1 cellular context compared by ENCODE assay signal in genomic region chr7:1060315-1061080, GRCh38.
TF ChIP-seq lines count a peak whose summit lies in the region.

No MANE protein-coding gene starts in this region.

TF ChIP-seq in GM12878, 131 proteins besides CTCF, POLR2A, EP300 and RAD21 (continues in another document):
- no peak for TF ChIP-seq POLR2AphosphoS2 (IDR thresholded peaks at IDR 0.05; ENCODE audit: low read depth, low read length)
- no peak for TF ChIP-seq SP1 (IDR thresholded peaks at IDR 0.05; ENCODE audit: low read depth, low read length)
- TF ChIP-seq TBL1XR1 (IDR thresholded peaks at IDR 0.05; ENCODE audit: low read depth, low read length): no peak
- TF ChIP-seq BMI1 (IDR thresholded peaks at IDR 0.05; ENCODE audit: borderline replicate concordance): no peak
- TF ChIP-seq, protein P1, sequence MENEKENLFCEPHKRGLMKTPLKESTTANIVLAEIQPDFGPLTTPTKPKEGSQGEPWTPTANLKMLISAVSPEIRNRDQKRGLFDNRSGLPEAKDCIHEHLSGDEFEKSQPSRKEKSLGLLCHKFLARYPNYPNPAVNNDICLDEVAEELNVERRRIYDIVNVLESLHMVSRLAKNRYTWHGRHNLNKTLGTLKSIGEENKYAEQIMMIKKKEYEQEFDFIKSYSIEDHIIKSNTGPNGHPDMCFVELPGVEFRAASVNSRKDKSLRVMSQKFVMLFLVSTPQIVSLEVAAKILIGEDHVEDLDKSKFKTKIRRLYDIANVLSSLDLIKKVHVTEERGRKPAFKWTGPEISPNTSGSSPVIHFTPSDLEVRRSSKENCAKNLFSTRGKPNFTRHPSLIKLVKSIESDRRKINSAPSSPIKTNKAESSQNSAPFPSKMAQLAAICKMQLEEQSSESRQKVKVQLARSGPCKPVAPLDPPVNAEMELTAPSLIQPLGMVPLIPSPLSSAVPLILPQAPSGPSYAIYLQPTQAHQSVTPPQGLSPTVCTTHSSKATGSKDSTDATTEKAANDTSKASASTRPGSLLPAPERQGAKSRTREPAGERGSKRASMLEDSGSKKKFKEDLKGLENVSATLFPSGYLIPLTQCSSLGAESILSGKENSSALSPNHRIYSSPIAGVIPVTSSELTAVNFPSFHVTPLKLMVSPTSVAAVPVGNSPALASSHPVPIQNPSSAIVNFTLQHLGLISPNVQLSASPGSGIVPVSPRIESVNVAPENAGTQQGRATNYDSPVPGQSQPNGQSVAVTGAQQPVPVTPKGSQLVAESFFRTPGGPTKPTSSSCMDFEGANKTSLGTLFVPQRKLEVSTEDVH (IDR thresholded peaks at IDR 0.05; ENCODE audit: low read depth, partially characterized antibody): no peak
- TF ChIP-seq TAF1 (IDR thresholded peaks at IDR 0.05; ENCODE audit: borderline replicate concordance, low read depth, low read length): no peak
- no peak for TF ChIP-seq CREM (IDR thresholded peaks at IDR 0.05; ENCODE audit: low read depth)
- peak in 1 of 2 experiments; percentile 48; a peak in 2 of 4 replicates for TF ChIP-seq IKZF2 (IDR thresholded peaks at IDR 0.05)
- no peak for TF ChIP-seq JUNB (IDR thresholded peaks at IDR 0.05)
- TF ChIP-seq, protein P2, sequence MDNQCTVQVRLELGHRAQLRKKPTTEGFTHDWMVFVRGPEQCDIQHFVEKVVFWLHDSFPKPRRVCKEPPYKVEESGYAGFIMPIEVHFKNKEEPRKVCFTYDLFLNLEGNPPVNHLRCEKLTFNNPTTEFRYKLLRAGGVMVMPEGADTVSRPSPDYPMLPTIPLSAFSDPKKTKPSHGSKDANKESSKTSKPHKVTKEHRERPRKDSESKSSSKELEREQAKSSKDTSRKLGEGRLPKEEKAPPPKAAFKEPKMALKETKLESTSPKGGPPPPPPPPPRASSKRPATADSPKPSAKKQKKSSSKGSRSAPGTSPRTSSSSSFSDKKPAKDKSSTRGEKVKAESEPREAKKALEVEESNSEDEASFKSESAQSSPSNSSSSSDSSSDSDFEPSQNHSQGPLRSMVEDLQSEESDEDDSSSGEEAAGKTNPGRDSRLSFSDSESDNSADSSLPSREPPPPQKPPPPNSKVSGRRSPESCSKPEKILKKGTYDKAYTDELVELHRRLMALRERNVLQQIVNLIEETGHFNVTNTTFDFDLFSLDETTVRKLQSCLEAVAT (IDR thresholded peaks at IDR 0.05): peak; percentile 36; the same call in 1 of the 2 replicates
- no peak for TF ChIP-seq FOXM1 (IDR thresholded peaks at IDR 0.05; ENCODE audit: low read depth, low read length)
- no peak for TF ChIP-seq STAT3 (IDR thresholded peaks at IDR 0.05; ENCODE audit: low read depth, low read length)
- TF ChIP-seq, protein P3, sequence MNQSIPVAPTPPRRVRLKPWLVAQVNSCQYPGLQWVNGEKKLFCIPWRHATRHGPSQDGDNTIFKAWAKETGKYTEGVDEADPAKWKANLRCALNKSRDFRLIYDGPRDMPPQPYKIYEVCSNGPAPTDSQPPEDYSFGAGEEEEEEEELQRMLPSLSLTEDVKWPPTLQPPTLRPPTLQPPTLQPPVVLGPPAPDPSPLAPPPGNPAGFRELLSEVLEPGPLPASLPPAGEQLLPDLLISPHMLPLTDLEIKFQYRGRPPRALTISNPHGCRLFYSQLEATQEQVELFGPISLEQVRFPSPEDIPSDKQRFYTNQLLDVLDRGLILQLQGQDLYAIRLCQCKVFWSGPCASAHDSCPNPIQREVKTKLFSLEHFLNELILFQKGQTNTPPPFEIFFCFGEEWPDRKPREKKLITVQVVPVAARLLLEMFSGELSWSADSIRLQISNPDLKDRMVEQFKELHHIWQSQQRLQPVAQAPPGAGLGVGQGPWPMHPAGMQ (IDR thresholded peaks at IDR 0.05; ENCODE audit: borderline replicate concordance): no peak
- no peak for TF ChIP-seq NR2C1 (IDR thresholded peaks at IDR 0.05)
- no peak for TF ChIP-seq CEBPB (IDR thresholded peaks at IDR 0.05; ENCODE audit: borderline replicate concordance in 1 of 2, low read depth in 2 of 2, low read length in 2 of 2)
- no peak for TF ChIP-seq HDAC2 (IDR thresholded peaks at IDR 0.05)
- TF ChIP-seq RAD51 (IDR thresholded peaks at IDR 0.05): peak; percentile 70
- TF ChIP-seq TARDBP (IDR thresholded peaks at IDR 0.05; ENCODE audit: borderline replicate concordance): no peak
- no peak for TF ChIP-seq RCOR1 (conservative IDR thresholded peaks at IDR 0.05; ENCODE audit: low read depth, low read length)
- peak; percentile 38 for TF ChIP-seq RUNX3 (IDR thresholded peaks at IDR 0.05; ENCODE audit: low read length)
- TF ChIP-seq, protein P4, sequence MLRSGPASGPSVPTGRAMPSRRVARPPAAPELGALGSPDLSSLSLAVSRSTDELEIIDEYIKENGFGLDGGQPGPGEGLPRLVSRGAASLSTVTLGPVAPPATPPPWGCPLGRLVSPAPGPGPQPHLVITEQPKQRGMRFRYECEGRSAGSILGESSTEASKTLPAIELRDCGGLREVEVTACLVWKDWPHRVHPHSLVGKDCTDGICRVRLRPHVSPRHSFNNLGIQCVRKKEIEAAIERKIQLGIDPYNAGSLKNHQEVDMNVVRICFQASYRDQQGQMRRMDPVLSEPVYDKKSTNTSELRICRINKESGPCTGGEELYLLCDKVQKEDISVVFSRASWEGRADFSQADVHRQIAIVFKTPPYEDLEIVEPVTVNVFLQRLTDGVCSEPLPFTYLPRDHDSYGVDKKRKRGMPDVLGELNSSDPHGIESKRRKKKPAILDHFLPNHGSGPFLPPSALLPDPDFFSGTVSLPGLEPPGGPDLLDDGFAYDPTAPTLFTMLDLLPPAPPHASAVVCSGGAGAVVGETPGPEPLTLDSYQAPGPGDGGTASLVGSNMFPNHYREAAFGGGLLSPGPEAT (IDR thresholded peaks at IDR 0.05; ENCODE audit: low read depth): no peak
- no peak for TF ChIP-seq NR2C2 (IDR thresholded peaks at IDR 0.05; ENCODE audit: borderline replicate concordance, control insufficient read depth, insufficient read length, low read depth)
- no peak for TF ChIP-seq KDM1A (IDR thresholded peaks at IDR 0.05; ENCODE audit: borderline replicate concordance)
- no peak for TF ChIP-seq HCFC1 (IDR thresholded peaks at IDR 0.05; ENCODE audit: low read length)
- TF ChIP-seq MYC (IDR thresholded peaks at IDR 0.05; ENCODE audit: insufficient read depth, insufficient read length, insufficient replicate concordance, low read length, severe bottlenecking): no peak
- TF ChIP-seq ATF2 (IDR thresholded peaks at IDR 0.05; ENCODE audit: low read length): no peak
- TF ChIP-seq CREB1 (IDR thresholded peaks at IDR 0.05; ENCODE audit: low read depth): no peak
- TF ChIP-seq, protein P5, sequence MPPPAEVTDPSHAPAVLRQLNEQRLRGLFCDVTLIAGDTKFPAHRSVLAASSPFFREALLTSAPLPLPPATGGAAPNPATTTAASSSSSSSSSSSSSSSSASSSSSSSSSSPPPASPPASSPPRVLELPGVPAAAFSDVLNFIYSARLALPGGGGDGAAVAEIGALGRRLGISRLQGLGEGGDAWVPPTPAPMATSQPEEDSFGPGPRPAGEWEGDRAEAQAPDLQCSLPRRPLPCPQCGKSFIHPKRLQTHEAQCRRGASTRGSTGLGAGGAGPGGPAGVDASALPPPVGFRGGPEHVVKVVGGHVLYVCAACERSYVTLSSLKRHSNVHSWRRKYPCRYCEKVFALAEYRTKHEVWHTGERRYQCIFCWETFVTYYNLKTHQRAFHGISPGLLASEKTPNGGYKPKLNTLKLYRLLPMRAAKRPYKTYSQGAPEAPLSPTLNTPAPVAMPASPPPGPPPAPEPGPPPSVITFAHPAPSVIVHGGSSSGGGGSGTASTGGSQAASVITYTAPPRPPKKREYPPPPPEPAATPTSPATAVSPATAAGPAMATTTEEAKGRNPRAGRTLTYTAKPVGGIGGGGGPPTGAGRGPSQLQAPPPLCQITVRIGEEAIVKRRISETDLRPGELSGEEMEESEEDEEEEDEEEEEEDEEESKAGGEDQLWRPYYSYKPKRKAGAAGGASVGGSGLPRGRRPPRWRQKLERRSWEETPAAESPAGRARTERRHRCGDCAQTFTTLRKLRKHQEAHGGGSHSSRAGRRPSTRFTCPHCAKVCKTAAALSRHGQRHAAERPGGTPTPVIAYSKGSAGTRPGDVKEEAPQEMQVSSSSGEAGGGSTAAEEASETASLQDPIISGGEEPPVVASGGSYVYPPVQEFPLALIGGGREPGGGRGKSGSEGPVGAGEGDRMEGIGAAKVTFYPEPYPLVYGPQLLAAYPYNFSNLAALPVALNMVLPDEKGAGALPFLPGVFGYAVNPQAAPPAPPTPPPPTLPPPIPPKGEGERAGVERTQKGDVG (CRISPR knock-in tag; IDR thresholded peaks at IDR 0.05): no peak
- no peak for TF ChIP-seq RBBP5 (conservative IDR thresholded peaks at IDR 0.05)
- no peak for TF ChIP-seq IRF3 (IDR thresholded peaks at IDR 0.05)
- TF ChIP-seq PML (IDR thresholded peaks at IDR 0.05; ENCODE audit: low read length): no peak
- TF ChIP-seq USF1 (IDR thresholded peaks at IDR 0.05; ENCODE audit: borderline replicate concordance, extremely low read length, insufficient read depth, low read depth, low read length): peak; percentile 65
- TF ChIP-seq CBX5 (IDR thresholded peaks at IDR 0.05; ENCODE audit: low read depth): no peak
- no peak for TF ChIP-seq CBFB (IDR thresholded peaks at IDR 0.05; ENCODE audit: low read depth)
- TF ChIP-seq, protein P6, sequence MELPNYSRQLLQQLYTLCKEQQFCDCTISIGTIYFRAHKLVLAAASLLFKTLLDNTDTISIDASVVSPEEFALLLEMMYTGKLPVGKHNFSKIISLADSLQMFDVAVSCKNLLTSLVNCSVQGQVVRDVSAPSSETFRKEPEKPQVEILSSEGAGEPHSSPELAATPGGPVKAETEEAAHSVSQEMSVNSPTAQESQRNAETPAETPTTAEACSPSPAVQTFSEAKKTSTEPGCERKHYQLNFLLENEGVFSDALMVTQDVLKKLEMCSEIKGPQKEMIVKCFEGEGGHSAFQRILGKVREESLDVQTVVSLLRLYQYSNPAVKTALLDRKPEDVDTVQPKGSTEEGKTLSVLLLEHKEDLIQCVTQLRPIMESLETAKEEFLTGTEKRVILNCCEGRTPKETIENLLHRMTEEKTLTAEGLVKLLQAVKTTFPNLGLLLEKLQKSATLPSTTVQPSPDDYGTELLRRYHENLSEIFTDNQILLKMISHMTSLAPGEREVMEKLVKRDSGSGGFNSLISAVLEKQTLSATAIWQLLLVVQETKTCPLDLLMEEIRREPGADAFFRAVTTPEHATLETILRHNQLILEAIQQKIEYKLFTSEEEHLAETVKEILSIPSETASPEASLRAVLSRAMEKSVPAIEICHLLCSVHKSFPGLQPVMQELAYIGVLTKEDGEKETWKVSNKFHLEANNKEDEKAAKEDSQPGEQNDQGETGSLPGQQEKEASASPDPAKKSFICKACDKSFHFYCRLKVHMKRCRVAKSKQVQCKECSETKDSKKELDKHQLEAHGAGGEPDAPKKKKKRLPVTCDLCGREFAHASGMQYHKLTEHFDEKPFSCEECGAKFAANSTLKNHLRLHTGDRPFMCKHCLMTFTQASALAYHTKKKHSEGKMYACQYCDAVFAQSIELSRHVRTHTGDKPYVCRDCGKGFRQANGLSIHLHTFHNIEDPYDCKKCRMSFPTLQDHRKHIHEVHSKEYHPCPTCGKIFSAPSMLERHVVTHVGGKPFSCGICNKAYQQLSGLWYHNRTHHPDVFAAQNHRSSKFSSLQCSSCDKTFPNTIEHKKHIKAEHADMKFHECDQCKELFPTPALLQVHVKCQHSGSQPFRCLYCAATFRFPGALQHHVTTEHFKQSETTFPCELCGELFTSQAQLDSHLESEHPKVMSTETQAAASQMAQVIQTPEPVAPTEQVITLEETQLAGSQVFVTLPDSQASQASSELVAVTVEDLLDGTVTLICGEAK (IDR thresholded peaks at IDR 0.05; ENCODE audit: borderline replicate concordance): no peak
- no peak for TF ChIP-seq CHD1 (IDR thresholded peaks at IDR 0.05; ENCODE audit: low read depth, low read length)
- TF ChIP-seq ETV6 (conservative IDR thresholded peaks at IDR 0.05 in 1 of 2, IDR thresholded peaks at IDR 0.05 in 1 of 2; ENCODE audit: borderline replicate concordance in 1 of 2, low read depth in 1 of 2): no peak
- TF ChIP-seq BACH1 (IDR thresholded peaks at IDR 0.05; ENCODE audit: borderline replicate concordance): no peak
- no peak for TF ChIP-seq SMARCA5 (IDR thresholded peaks at IDR 0.05)
- no peak for TF ChIP-seq EED (IDR thresholded peaks at IDR 0.05; ENCODE audit: low read depth)
- TF ChIP-seq NR2F1 (conservative IDR thresholded peaks at IDR 0.05): 0 out of 2 replicates have a peak, but pooled peaks have one; percentile 17
- TF ChIP-seq LARP7 (IDR thresholded peaks at IDR 0.05): no peak
- no peak for TF ChIP-seq ZNF207 (IDR thresholded peaks at IDR 0.05; ENCODE audit: borderline replicate concordance)
- TF ChIP-seq FOXK2 (IDR thresholded peaks at IDR 0.05): no peak
- TF ChIP-seq BRCA1 (IDR thresholded peaks at IDR 0.05; ENCODE audit: low read depth, low read length): no peak
- TF ChIP-seq NFIC (IDR thresholded peaks at IDR 0.05; ENCODE audit: low read depth, low read length): no peak
- TF ChIP-seq MYB (IDR thresholded peaks at IDR 0.05; ENCODE audit: borderline replicate concordance, low read depth, low read length): no peak
- TF ChIP-seq SMAD5 (IDR thresholded peaks at IDR 0.05; ENCODE audit: low read depth): no peak
